ENCODE assay signal across 23 cellular contexts in the genomic region with DNA sequence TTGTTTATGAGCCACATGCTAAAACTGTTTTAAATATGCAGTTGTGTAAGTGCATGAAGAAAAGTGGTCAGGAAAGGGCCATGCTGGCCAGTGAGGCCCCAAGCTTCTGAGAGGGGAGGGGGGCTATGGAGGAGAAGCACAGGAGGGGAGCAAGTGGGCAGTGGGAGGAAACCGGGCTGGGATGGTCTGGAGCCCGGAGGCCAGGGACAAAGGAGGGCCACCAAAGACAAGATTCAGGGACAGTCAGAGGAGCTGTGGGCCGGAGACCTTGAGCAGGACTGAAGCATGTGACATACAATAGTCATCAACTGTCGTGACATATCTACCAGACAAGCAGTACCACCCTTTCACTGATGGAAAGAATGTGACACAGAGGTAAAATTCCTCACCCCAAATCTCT.
A peak's percentile ranks its signal among the peaks of the same experiment; 100 is the strongest.
DNase-seq lines count a peak whose midpoint lies in the region; ATAC-seq and TF ChIP-seq lines count a peak whose summit lies in the region.
"Had no signal": no experiment of that assay in that cellular context is flagged by ENCODE, and none has a peak within 500 bp of the region (broad histone marks: within the 10 kb centered on the region; RNA-seq: fewer than 3 reads in every experiment).

No MANE protein-coding gene starts in this region.

- H3K27ac ChIP-seq in esophagus muscularis mucosa (replicated peaks in 1 of 4), result no peak overlapping the region
- H3K27ac ChIP-seq in lung (ENCODE audit: low read depth in 1 of 2, low read length in 1 of 2), result no peak overlapping the region
- no peak overlapping the region for H3K27ac ChIP-seq in prostate gland
- H3K27ac ChIP-seq: BLaER1 had no signal

- no peaks in the 10 kb centered on the region for H3K36me3 ChIP-seq in esophagus muscularis mucosa
- H3K36me3 ChIP-seq in lung (ENCODE audit: control insufficient read depth in 2 of 2, insufficient read depth in 2 of 2, low read length in 2 of 2), result no peaks in the 10 kb centered on the region
- no peaks in the 10 kb centered on the region for H3K36me3 ChIP-seq in prostate gland
- H3K36me3 ChIP-seq: BE2C, BLaER1 had no signal

- WGBS in esophagus muscularis mucosa, result 81% methylated on average over 4 of the region's 4 CpGs
- WGBS in lung, 2 donors, result 88% methylated on average over 4 of the region's 4 CpGs
- WGBS in prostate gland, result 93% methylated on average over 4 of the region's 4 CpGs

- no peaks in the 10 kb centered on the region for H3K4me1 ChIP-seq in esophagus muscularis mucosa
- H3K4me1 ChIP-seq in lung (ENCODE audit: control insufficient read depth in 2 of 2, insufficient read depth in 2 of 2, low read length in 2 of 2), result no peaks in the 10 kb centered on the region
- no peaks in the 10 kb centered on the region for H3K4me1 ChIP-seq in prostate gland (replicated peaks)
- H3K4me1 ChIP-seq: BE2C, BLaER1 had no signal

- intact Hi-C loops in esophagus muscularis mucosa (cut with DNase I) (no loop called here), prostate gland (cut with DNase I) (no loop called here)

- no peak for TF ChIP-seq CTCF in esophagus muscularis mucosa (IDR thresholded peaks at IDR 0.05)
- no peak for TF ChIP-seq CTCF in lung (IDR thresholded peaks at IDR 0.05; ENCODE audit: control extremely low read depth, extremely low read depth)
- no peak for TF ChIP-seq CTCF in prostate gland (IDR thresholded peaks at IDR 0.05)

- no peak for TF ChIP-seq EP300 in esophagus muscularis mucosa (IDR thresholded peaks at IDR 0.05)

- DNase-seq in esophagus muscularis mucosa (ENCODE audit: extremely low spot score) (peak; percentile 24), lung (ENCODE audit: low spot score) (peak; percentile 15), prostate gland (ENCODE audit: low spot score) (peak; percentile 2), NCI-H2171 treated with DMSO at 0.1 percent for 48 hours (lab: John Stamatoyannopoulos, UW) (no peak)
- DNase-seq: 8988T; ACHN; BE2C; C1 segment of cervical spinal cord; CD4-positive, alpha-beta memory T cell; CD4-positive, CD25-positive, alpha-beta regulatory T cell; CD8-positive, alpha-beta memory T cell; COR-L47; DMS 273 treated with DMSO at 0.1 percent for 48 hours; DMS153; DMS53; DMS79; DND-41; EL; GDM1 had no signal

- H3K27me3 ChIP-seq in esophagus muscularis mucosa, result peaks cover 0 to 4% (median 0%) of the 10 kb centered on the region in 4 donors
- H3K27me3 ChIP-seq in lung (ENCODE audit: control insufficient read depth, insufficient read depth), result no peaks in the 10 kb centered on the region
- no peaks in the 10 kb centered on the region for H3K27me3 ChIP-seq in prostate gland (replicated peaks; ENCODE audit: insufficient read depth)
- H3K27me3 ChIP-seq: BE2C, BLaER1 had no signal

- TF ChIP-seq POLR2A in esophagus muscularis mucosa (IDR thresholded peaks at IDR 0.05; ENCODE audit: low read depth) (no peak), prostate gland (IDR thresholded peaks at IDR 0.05) (no peak)

- H3K4me3 ChIP-seq in esophagus muscularis mucosa, result no peak overlapping the region
- H3K4me3 ChIP-seq in lung, result no peak overlapping the region
- H3K4me3 ChIP-seq in prostate gland, result no peak overlapping the region
- H3K4me3 ChIP-seq: BLaER1, GM12878 had no signal

- H3K9me3 ChIP-seq in esophagus muscularis mucosa (no peaks in the 10 kb centered on the region), lung (ENCODE audit: control insufficient read depth in 2 of 2, insufficient read depth in 1 of 2, low read length in 1 of 2) (peaks cover 0 to 6% of the 10 kb centered on the region in 2 donors), prostate gland (no peaks in the 10 kb centered on the region)
- H3K9me3 ChIP-seq: BE2C, BLaER1 had no signal

- ATAC-seq in lung (ENCODE audit: insufficient read depth, low FRiP score), result no peak
- no peak for ATAC-seq in HG03460 (IDR thresholded peaks at IDR 0.05; ENCODE audit: unreplicated experiment)
- no peak for ATAC-seq in HG03439 (IDR thresholded peaks at IDR 0.05; ENCODE audit: unreplicated experiment)
- ATAC-seq: GM12878 had no signal
